ENCODE assay signal across 12 cellular contexts in the genomic region with DNA sequence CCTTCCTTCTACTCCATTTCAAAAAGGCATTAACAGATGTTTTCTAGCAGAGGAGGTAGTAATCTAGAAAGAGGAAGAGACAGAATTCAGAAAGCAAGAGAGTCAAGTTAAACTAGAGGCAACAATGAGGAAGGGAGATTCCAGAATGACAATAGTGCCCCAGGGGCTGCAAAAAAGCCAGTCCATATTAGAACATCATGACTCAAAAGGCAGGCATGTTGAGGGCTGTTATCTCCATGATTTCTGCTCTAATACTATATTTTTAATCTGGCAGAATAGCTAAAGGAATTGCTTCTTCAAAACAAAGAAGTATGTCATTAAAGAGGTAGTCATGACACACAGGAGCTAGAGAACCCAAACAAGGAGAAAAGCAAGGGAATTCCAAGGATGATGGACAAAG.
DNase-seq lines count a peak whose midpoint lies in the region; ATAC-seq and TF ChIP-seq lines count a peak whose summit lies in the region.
"Had no signal": no experiment of that assay in that cellular context is flagged by ENCODE, and none has a peak within 500 bp of the region (broad histone marks: within the 10 kb centered on the region; RNA-seq: fewer than 3 reads in every experiment).

No MANE protein-coding gene starts in this region.

- no peak overlapping the region for H3K27ac Mint-ChIP-seq in natural killer cell treated with Interleukin-12 subunit alpha and Interleukin-12 subunit beta and Interleukin-15 and Interleukin-18, amount 100 ng/mL, for 72 hours
- H3K27ac Mint-ChIP-seq: B cell had no signal

- no peaks in the 10 kb centered on the region for H3K4me1 ChIP-seq in upper lobe of right lung

- H3K9me3 Mint-ChIP-seq in natural killer cell treated with Interleukin-12 subunit alpha and Interleukin-12 subunit beta and Interleukin-15 and Interleukin-18, amount 100 ng/mL, for 72 hours, result peaks cover 22% of the 10 kb centered on the region

- peak; percentile 88 for DNase-seq in EH (ENCODE audit: low read depth)
- peak; percentile 26 for DNase-seq in choroid plexus epithelial cell (ENCODE audit: low read depth)
- DNase-seq in natural killer cell treated with Interleukin-12 subunit alpha and Interleukin-12 subunit beta and Interleukin-15 and Interleukin-18, amount 100 ng/mL, for 72 hours (ENCODE audit: low spot score), result no peak
- DNase-seq in nucleus accumbens (lab: John Stamatoyannopoulos, UW), result no peak
- DNase-seq in HK-2 (ENCODE audit: unreplicated experiment), result no peak
- no peak for DNase-seq in upper lobe of right lung
- DNase-seq: activated CD8-positive, alpha-beta memory T cell treated with anti-CD3 and anti-CD28 coated beads for 24 hours; posterior cingulate gyrus had no signal

- no peaks in the 10 kb centered on the region for H3K9me3 ChIP-seq in upper lobe of right lung

- intact Hi-C loops in upper lobe of right lung (cut with DNase I), result no loop called here

- H3K27ac ChIP-seq in upper lobe of right lung, result no peak overlapping the region

- no peak for TF ChIP-seq CTCF in choroid plexus epithelial cell (conservative IDR thresholded peaks at IDR 0.05; ENCODE audit: low read depth, low read length)
- no peak for TF ChIP-seq CTCF in upper lobe of right lung (IDR thresholded peaks at IDR 0.05)

- H3K4me3 ChIP-seq in choroid plexus epithelial cell (ENCODE audit: low read depth, low read length), result no peak overlapping the region
- no peak overlapping the region for H3K4me3 ChIP-seq in upper lobe of right lung

- H3K36me3 ChIP-seq in upper lobe of right lung, result no peaks in the 10 kb centered on the region

- H3K4me1 Mint-ChIP-seq in natural killer cell treated with Interleukin-12 subunit alpha and Interleukin-12 subunit beta and Interleukin-15 and Interleukin-18, amount 100 ng/mL, for 72 hours (ENCODE audit: low read depth in 2 of 2), result no peaks in the 10 kb centered on the region
- H3K4me1 Mint-ChIP-seq: B cell; central memory CD8-positive, alpha-beta T cell had no signal

- no peaks in the 10 kb centered on the region for H3K27me3 ChIP-seq in upper lobe of right lung

- H3K4me3 Mint-ChIP-seq in natural killer cell treated with Interleukin-12 subunit alpha and Interleukin-12 subunit beta and Interleukin-15 and Interleukin-18, amount 100 ng/mL, for 72 hours, result no peak overlapping the region
- H3K4me3 Mint-ChIP-seq: B cell; central memory CD8-positive, alpha-beta T cell had no signal

- ATAC-seq in GM21360 (IDR thresholded peaks at IDR 0.05; ENCODE audit: unreplicated experiment) (peak; percentile 86), HG03432 (IDR thresholded peaks at IDR 0.05; ENCODE audit: unreplicated experiment) (peak; percentile 67), upper lobe of right lung (no peak)
- no peak for ATAC-seq in natural killer cell treated with Interleukin-12 subunit alpha and Interleukin-12 subunit beta and Interleukin-15 and Interleukin-18, amount 100 ng/mL, for 72 hours

- H3K36me3 Mint-ChIP-seq in natural killer cell treated with Interleukin-12 subunit alpha and Interleukin-12 subunit beta and Interleukin-15 and Interleukin-18, amount 100 ng/mL, for 72 hours, result peaks cover 6% of the 10 kb centered on the region

- no peaks in the 10 kb centered on the region for H3K27me3 Mint-ChIP-seq in natural killer cell treated with Interleukin-12 subunit alpha and Interleukin-12 subunit beta and Interleukin-15 and Interleukin-18, amount 100 ng/mL, for 72 hours
- H3K27me3 Mint-ChIP-seq: B cell; central memory CD8-positive, alpha-beta T cell had no signal

Comparison
In these comparisons a context has a peak if more than half of its experiments do, and no peak if none do; other contexts are left out.
1. DNase-seq: peak in EH (single experiment) and choroid plexus epithelial cell (single experiment); none in natural killer cell treated with Interleukin-12 subunit alpha and Interleukin-12 subunit beta and Interleukin-15 and Interleukin-18, amount 100 ng/mL, for 72 hours (single experiment), nucleus accumbens (0 of 56), HK-2 (single experiment) and upper lobe of right lung (single experiment).
2. ATAC-seq: peak in GM21360 (single experiment) and HG03432 (single experiment); none in natural killer cell treated with Interleukin-12 subunit alpha and Interleukin-12 subunit beta and Interleukin-15 and Interleukin-18, amount 100 ng/mL, for 72 hours (0 of 2) and upper lobe of right lung (single experiment).